8 cellular contexts compared by ENCODE assay signal in the genomic region with DNA sequence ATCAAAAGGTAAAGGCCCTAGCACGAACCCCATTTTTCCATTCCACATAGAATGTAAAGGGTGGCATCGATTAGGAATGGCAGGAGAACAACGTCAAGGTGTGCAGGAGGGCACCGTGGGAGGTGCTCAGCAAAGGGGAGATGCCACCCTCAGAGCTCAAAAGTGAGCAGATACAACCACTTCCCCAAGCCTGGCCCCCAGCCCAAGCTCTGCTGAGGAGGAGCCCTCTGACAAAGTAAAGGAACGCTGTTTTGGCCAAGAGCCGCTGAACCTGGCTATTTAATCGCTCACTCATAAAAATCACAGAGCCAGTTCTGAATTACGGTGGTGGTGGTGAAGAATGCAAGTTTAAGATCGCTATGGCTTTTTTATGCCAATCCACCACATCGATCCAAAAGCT. TPM values are rescaled to one million over a fixed set of nuclear protein-coding genes. Genes with fewer than 3 reads are reported as not detected.
DNase-seq lines count a peak whose midpoint lies in the region; TF ChIP-seq lines count a peak whose summit lies in the region.

No MANE protein-coding gene starts in this region.

- H3K4me3 ChIP-seq in liver (ENCODE audit: low read depth in 1 of 3, low read length in 3 of 3) (peak overlapping the region; percentile 69 to 85 (median 85)), transverse colon (peak overlapping the region; percentile 75 to 85 (median 82))

- intact Hi-C loops in activated naive CD4-positive, alpha-beta T cell treated with anti-CD3 and anti-CD28 coated beads for 36 hours (cut with micrococcal nuclease) = loop anchor here (1.0 to 5.0 kb wide), 6 partner anchors 7 to 499 kb away; a partner anchor contains a TSS
- intact Hi-C loops in transverse colon (cut with DNase I; ENCODE audit: low total_unique reads) = no loop called here

- H3K4me3 Mint-ChIP-seq in activated naive CD4-positive, alpha-beta T cell treated with anti-CD3 and anti-CD28 coated beads for 36 hours = peak overlapping the region; percentile 87

- 22% methylated on average over 10 of the region's 10 CpGs for WGBS in liver
- 25 to 40% methylated on average over 3 to 10 of the region's 10 CpGs for WGBS in transverse colon (ENCODE audit: low coverage in 1 of 2), 2 donors

- H3K27ac ChIP-seq in angular gyrus (ENCODE audit: low read depth, low read length) = peak overlapping the region; percentile 60
- peak overlapping the region; percentile 76 to 89 for H3K27ac ChIP-seq in liver (ENCODE audit: low read depth in 1 of 2, low read length in 2 of 2)
- peak overlapping the region; percentile 88 to 92 (median 90) for H3K27ac ChIP-seq in transverse colon

- in situ Hi-C loops in transverse colon (cut with MboI; ENCODE audit: low pct_ligation_motif_present in 1 of 4, low pct_unique_long_range_greater_than_20kb in 1 of 4, low sequenced_read_pairs in 3 of 4) = no loop called here

- no peaks in the 10 kb centered on the region for H3K36me3 Mint-ChIP-seq in activated naive CD4-positive, alpha-beta T cell treated with anti-CD3 and anti-CD28 coated beads for 36 hours (ENCODE audit: low read depth)

- H3K4me1 Mint-ChIP-seq in activated naive CD4-positive, alpha-beta T cell treated with anti-CD3 and anti-CD28 coated beads for 36 hours (ENCODE audit: low read depth) = peaks cover 19% of the 10 kb centered on the region

- CTCF ChIA-PET in activated naive CD4-positive, alpha-beta T cell treated with anti-CD3 and anti-CD28 coated beads for 36 hours (lab: Charles Lee) = interaction anchor here (0.6 to 1.9 kb wide), 13 partner anchors 8 to 78 kb away, joined by 3 to 18 read pairs (median 3); no protein-coding TSS in a partner anchor

- H3K27ac Mint-ChIP-seq in activated naive CD4-positive, alpha-beta T cell treated with anti-CD3 and anti-CD28 coated beads for 36 hours = peak overlapping the region; percentile 80

- no peak for TF ChIP-seq RAD21 in liver (IDR thresholded peaks at IDR 0.05)

- peak overlapping the region; percentile 57 to 74 for H3K9ac ChIP-seq in liver (ENCODE audit: low read depth in 1 of 2, low read length in 2 of 2)

- TF ChIP-seq POLR2A in transverse colon (IDR thresholded peaks at IDR 0.05) = no peak

- no peaks in the 10 kb centered on the region for H3K9me3 Mint-ChIP-seq in activated naive CD4-positive, alpha-beta T cell treated with anti-CD3 and anti-CD28 coated beads for 36 hours

- H3K27me3 Mint-ChIP-seq in activated naive CD4-positive, alpha-beta T cell treated with anti-CD3 and anti-CD28 coated beads for 36 hours (ENCODE audit: low read depth) = no peaks in the 10 kb centered on the region

- no peak for DNase-seq in activated naive CD4-positive, alpha-beta T cell treated with anti-CD3 and anti-CD28 coated beads for 36 hours
- no peak for DNase-seq in activated naive CD4-positive, alpha-beta T cell (lab: John Stamatoyannopoulos, UW)
- DNase-seq in transverse colon (peak; percentile 16), CD1c-positive myeloid dendritic cell (ENCODE audit: extremely low spot score) (no peak), NCI-H1417 treated with DMSO at 0.1 percent for 48 hours (lab: John Stamatoyannopoulos, UW) (no peak)
- no peak for DNase-seq in activated CD4-positive, CD25-positive, alpha-beta regulatory T cell (lab: John Stamatoyannopoulos, UW)

- TF ChIP-seq EP300 in transverse colon (IDR thresholded peaks at IDR 0.05; ENCODE audit: low read depth) = no peak

- H3K9me3 ChIP-seq in liver (ENCODE audit: control insufficient read depth in 4 of 4, low read length in 3 of 4) (no peaks in the 10 kb centered on the region), transverse colon (no peaks in the 10 kb centered on the region)

- H3K27me3 ChIP-seq in liver (ENCODE audit: control insufficient read depth in 4 of 4, insufficient read depth in 4 of 4, low read length in 3 of 4) (no peaks in the 10 kb centered on the region), transverse colon (peaks cover 3% of the 10 kb centered on the region)

- H3K4me1 ChIP-seq in liver (ENCODE audit: control insufficient read depth in 4 of 4, insufficient read depth in 4 of 4, low read length in 3 of 4) (peaks cover 0 to 10% (median 8%) of the 10 kb centered on the region in 4 donors), transverse colon (peaks cover 0 to 15% (median 12%) of the 10 kb centered on the region in 4 donors)

- no peak for TF ChIP-seq CTCF in liver (IDR thresholded peaks at IDR 0.05; ENCODE audit: low read depth, low read length, missing input control)
- peak in 1 of 5 experiments; percentile 2 for TF ChIP-seq CTCF in transverse colon (IDR thresholded peaks at IDR 0.05)

- no peaks in the 10 kb centered on the region for H3K36me3 ChIP-seq in liver (ENCODE audit: control insufficient read depth in 4 of 4, insufficient read depth in 3 of 4, low read depth in 1 of 4, low read length in 3 of 4)
- no peaks in the 10 kb centered on the region for H3K36me3 ChIP-seq in transverse colon

TF ChIP-seq in liver, 16 proteins besides CTCF, POLR2A, EP300 and RAD21:
- TF ChIP-seq JUND (IDR thresholded peaks at IDR 0.05) (no peak), TAF1 (conservative IDR thresholded peaks at IDR 0.05) (no peak), FOXA2 (IDR thresholded peaks at IDR 0.05) (no peak), SP1 (IDR thresholded peaks at IDR 0.05) (no peak), YY1 (IDR thresholded peaks at IDR 0.05) (no peak), HNF4G (IDR thresholded peaks at IDR 0.05) (no peak), HNF4A (conservative IDR thresholded peaks at IDR 0.05) (no peak), NR2F2 (IDR thresholded peaks at IDR 0.05) (no peak), FOXA1 (IDR thresholded peaks at IDR 0.05) (no peak), RXRA (IDR thresholded peaks at IDR 0.05) (no peak), GABPA (IDR thresholded peaks at IDR 0.05 in 1 of 2, conservative IDR thresholded peaks at IDR 0.05 in 1 of 2) (no peak), EGR1 (IDR thresholded peaks at IDR 0.05; ENCODE audit: low read depth in 2 of 2) (no peak)
- TF ChIP-seq, protein P1, sequence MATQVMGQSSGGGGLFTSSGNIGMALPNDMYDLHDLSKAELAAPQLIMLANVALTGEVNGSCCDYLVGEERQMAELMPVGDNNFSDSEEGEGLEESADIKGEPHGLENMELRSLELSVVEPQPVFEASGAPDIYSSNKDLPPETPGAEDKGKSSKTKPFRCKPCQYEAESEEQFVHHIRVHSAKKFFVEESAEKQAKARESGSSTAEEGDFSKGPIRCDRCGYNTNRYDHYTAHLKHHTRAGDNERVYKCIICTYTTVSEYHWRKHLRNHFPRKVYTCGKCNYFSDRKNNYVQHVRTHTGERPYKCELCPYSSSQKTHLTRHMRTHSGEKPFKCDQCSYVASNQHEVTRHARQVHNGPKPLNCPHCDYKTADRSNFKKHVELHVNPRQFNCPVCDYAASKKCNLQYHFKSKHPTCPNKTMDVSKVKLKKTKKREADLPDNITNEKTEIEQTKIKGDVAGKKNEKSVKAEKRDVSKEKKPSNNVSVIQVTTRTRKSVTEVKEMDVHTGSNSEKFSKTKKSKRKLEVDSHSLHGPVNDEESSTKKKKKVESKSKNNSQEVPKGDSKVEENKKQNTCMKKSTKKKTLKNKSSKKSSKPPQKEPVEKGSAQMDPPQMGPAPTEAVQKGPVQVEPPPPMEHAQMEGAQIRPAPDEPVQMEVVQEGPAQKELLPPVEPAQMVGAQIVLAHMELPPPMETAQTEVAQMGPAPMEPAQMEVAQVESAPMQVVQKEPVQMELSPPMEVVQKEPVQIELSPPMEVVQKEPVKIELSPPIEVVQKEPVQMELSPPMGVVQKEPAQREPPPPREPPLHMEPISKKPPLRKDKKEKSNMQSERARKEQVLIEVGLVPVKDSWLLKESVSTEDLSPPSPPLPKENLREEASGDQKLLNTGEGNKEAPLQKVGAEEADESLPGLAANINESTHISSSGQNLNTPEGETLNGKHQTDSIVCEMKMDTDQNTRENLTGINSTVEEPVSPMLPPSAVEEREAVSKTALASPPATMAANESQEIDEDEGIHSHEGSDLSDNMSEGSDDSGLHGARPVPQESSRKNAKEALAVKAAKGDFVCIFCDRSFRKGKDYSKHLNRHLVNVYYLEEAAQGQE (IDR thresholded peaks at IDR 0.05) = no peak
- TF ChIP-seq, protein P2, sequence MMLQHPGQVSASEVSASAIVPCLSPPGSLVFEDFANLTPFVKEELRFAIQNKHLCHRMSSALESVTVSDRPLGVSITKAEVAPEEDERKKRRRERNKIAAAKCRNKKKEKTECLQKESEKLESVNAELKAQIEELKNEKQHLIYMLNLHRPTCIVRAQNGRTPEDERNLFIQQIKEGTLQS (IDR thresholded peaks at IDR 0.05) = no peak
- TF ChIP-seq, protein P3, sequence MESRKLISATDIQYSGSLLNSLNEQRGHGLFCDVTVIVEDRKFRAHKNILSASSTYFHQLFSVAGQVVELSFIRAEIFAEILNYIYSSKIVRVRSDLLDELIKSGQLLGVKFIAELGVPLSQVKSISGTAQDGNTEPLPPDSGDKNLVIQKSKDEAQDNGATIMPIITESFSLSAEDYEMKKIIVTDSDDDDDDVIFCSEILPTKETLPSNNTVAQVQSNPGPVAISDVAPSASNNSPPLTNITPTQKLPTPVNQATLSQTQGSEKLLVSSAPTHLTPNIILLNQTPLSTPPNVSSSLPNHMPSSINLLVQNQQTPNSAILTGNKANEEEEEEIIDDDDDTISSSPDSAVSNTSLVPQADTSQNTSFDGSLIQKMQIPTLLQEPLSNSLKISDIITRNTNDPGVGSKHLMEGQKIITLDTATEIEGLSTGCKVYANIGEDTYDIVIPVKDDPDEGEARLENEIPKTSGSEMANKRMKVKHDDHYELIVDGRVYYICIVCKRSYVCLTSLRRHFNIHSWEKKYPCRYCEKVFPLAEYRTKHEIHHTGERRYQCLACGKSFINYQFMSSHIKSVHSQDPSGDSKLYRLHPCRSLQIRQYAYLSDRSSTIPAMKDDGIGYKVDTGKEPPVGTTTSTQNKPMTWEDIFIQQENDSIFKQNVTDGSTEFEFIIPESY (IDR thresholded peaks at IDR 0.05) = no peak
- TF ChIP-seq, protein P4, sequence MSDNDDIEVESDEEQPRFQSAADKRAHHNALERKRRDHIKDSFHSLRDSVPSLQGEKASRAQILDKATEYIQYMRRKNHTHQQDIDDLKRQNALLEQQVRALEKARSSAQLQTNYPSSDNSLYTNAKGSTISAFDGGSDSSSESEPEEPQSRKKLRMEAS (IDR thresholded peaks at IDR 0.05) = no peak
TF ChIP-seq in liver: peak in this region for 0.

RNA-seq across cellular contexts. Expression of a gene that starts 12.4 kb away (rescaled TPM):
- 10 to 100 TPM; 23.2 to 23.6 TPM for total RNA-seq in activated naive CD4-positive, alpha-beta T cell treated with anti-CD3 and anti-CD28 coated beads for 36 hours
- total RNA-seq in liver (10 to 100 TPM; 14.1 to 19.2 TPM), transverse colon (10 to 100 TPM in 2 of 4 donors, 1 to 10 TPM in 1, under 1 TPM in 1; 0.60 to 12.7 (median 7.8) TPM)
- 10 to 100 TPM; 13.7 to 17.4 TPM for polyA plus RNA-seq in liver
